8 cellular contexts compared by ENCODE assay signal in genomic region chr1:199937161-199937560, GRCh38.
"Had no signal": no experiment of that assay in that cellular context is flagged by ENCODE, and none has a peak within 500 bp of the region (broad histone marks: within the 10 kb centered on the region; RNA-seq: fewer than 3 reads in every experiment).

No MANE protein-coding gene starts in this region.

- DNase-seq: GDM1, GF-D8 had no signal

- ATAC-seq: GM12878 had no signal

- FAIRE-seq: G401.6, GM12878, GM12891, GM12892, GM18507, GM19239 had no signal

- H3K4me3 ChIP-seq: GM12878 had no signal
